In genomic region chr20:59015411-59015810, GRCh38 we compare ENCODE assay signal across 18 cellular contexts. TPM values are rescaled to one million over a fixed set of nuclear protein-coding genes. Genes with fewer than 3 reads are reported as not detected.
"Had no signal": no experiment of that assay in that cellular context is flagged by ENCODE, and none has a peak within 500 bp of the region (broad histone marks: within the 10 kb centered on the region; RNA-seq: fewer than 3 reads in every experiment).

No MANE protein-coding gene starts in this region.

- H3K9me3 ChIP-seq: gastrocnemius medialis, heart right ventricle, ovary had no signal

- DNase-seq: activated CD4-positive, alpha-beta T cell treated with anti-CD3 and anti-CD28 coated beads, Interleukin-2, amount 50 U/mL, for 4 hours; activated naive CD4-positive, alpha-beta T cell treated with anti-CD3 and anti-CD28 coated beads for 36 hours; activated naive CD8-positive, alpha-beta T cell treated with anti-CD3 and anti-CD28 coated beads, Interleukin-2, amount 50 U/mL, for 24 hours; gastrocnemius medialis; heart right ventricle; naive B cell; ovary; stimulated activated CD4-positive, alpha-beta T cell treated with anti-CD3 and anti-CD28 coated beads, Interleukin-2, amount 100 ng/mL, for 48 hours; stimulated activated naive CD4-positive, alpha-beta T cell treated with Interleukin-2 at 50 U/mL for 16 hours; substantia nigra; T-cell; T-helper 9 cell had no signal

- H3K4me1 ChIP-seq: gastrocnemius medialis had no signal

- H3K9me3 Mint-ChIP-seq: activated naive CD4-positive, alpha-beta T cell treated with anti-CD3 and anti-CD28 coated beads for 36 hours; activated naive CD8-positive, alpha-beta T cell treated with anti-CD3 and anti-CD28 coated beads, Interleukin-2, amount 50 U/mL, for 24 hours; activated T-helper 2 cell treated with anti-CD3 and anti-CD28 coated beads, Interferon-gamma antibody, Interleukin-2, Interleukin-4, amounts not matched to agents 10 μg/mL and 5 μg/mL and 100 μg/mL, durations not matched to agents 14 hours and 24 hours and 36 hours; naive B cell; T-cell; type B pancreatic cell had no signal

- H3K36me3 ChIP-seq: gastrocnemius medialis, heart right ventricle, ovary had no signal

- H3K27me3 Mint-ChIP-seq: activated naive CD8-positive, alpha-beta T cell treated with anti-CD3 and anti-CD28 coated beads, Interleukin-2, amount 50 U/mL, for 24 hours; naive B cell; T-cell; type B pancreatic cell had no signal

- H3K36me3 Mint-ChIP-seq: T-cell had no signal

- H3K27ac Mint-ChIP-seq: activated naive CD4-positive, alpha-beta T cell treated with anti-CD3 and anti-CD28 coated beads for 36 hours; activated T-helper 2 cell treated with anti-CD3 and anti-CD28 coated beads, Interferon-gamma antibody, Interleukin-2, Interleukin-4, amounts not matched to agents 10 μg/mL and 5 μg/mL and 100 μg/mL, durations not matched to agents 14 hours and 24 hours and 36 hours; T-cell had no signal

- H3K27ac ChIP-seq: gastrocnemius medialis had no signal

- H3K27me3 ChIP-seq: gastrocnemius medialis, heart right ventricle, ovary had no signal

- H3K4me3 Mint-ChIP-seq: activated naive CD4-positive, alpha-beta T cell treated with anti-CD3 and anti-CD28 coated beads for 36 hours; activated naive CD8-positive, alpha-beta T cell treated with anti-CD3 and anti-CD28 coated beads, Interleukin-2, amount 50 U/mL, for 24 hours; type B pancreatic cell had no signal

- ATAC-seq: activated CD4-positive, CD25-positive, alpha-beta regulatory T cell treated with anti-CD3 and anti-CD28 coated beads, Interleukin-2, amount 50 U/mL, for 24 hours; activated naive CD8-positive, alpha-beta T cell treated with anti-CD3 and anti-CD28 coated beads, Interleukin-2, amount 50 U/mL, for 24 hours; gastrocnemius medialis; left lobe of liver; T-cell had no signal

- H3K4me3 ChIP-seq: gastrocnemius medialis, heart right ventricle, ovary had no signal

RNA-seq across cellular contexts. Expression of gene TUBB1, which starts 3.8 kb away (rescaled TPM):
- total RNA-seq: activated naive CD4-positive, alpha-beta T cell treated with anti-CD3 and anti-CD28 coated beads for 36 hours; activated T-helper 2 cell treated with anti-CD3 and anti-CD28 coated beads, Interferon-gamma antibody, Interleukin-2, Interleukin-4, amounts not matched to agents 10 μg/mL and 5 μg/mL and 100 μg/mL, durations not matched to agents 14 hours and 24 hours and 36 hours; astrocyte; bronchial epithelial cell had no signal
